ENCODE assay signal across 14 cellular contexts in genomic region chr7:100162874-100163533, GRCh38. TPM values are rescaled to one million over a fixed set of nuclear protein-coding genes. Genes with fewer than 3 reads are reported as not detected.
DNase-seq lines count a peak whose midpoint lies in the region; ATAC-seq and TF ChIP-seq lines count a peak whose summit lies in the region.
"Had no signal": no experiment of that assay in that cellular context is flagged by ENCODE, and none has a peak within 500 bp of the region (broad histone marks: within the 10 kb centered on the region; RNA-seq: fewer than 3 reads in every experiment).

No MANE protein-coding gene starts in this region.

- H3K9me3 ChIP-seq in transverse colon (no peaks in the 10 kb centered on the region), gastrocnemius medialis (no peaks in the 10 kb centered on the region)
- H3K9me3 ChIP-seq: adrenal gland; BLaER1 treated with 17β-estradiol and CSF1 and Interleukin-3, amounts not matched to agents 10 nM and 100 nM had no signal

- no peaks in the 10 kb centered on the region for H3K36me3 Mint-ChIP-seq in activated naive CD8-positive, alpha-beta T cell
- H3K36me3 Mint-ChIP-seq in activated naive CD8-positive, alpha-beta T cell treated with anti-CD3 and anti-CD28 coated beads, Interleukin-2, amount 50 U/mL, for 24 hours (ENCODE audit: low read depth), result no peaks in the 10 kb centered on the region
- no peaks in the 10 kb centered on the region for H3K36me3 Mint-ChIP-seq in chondrocyte (ENCODE audit: low read depth)
- H3K36me3 Mint-ChIP-seq: stimulated activated memory B cell treated with anti-CD40 and anti-IgM and Interleukin-4, amounts not matched to agents 10 μg/mL and 1 μg/mL and 100 μg/mL, for 72 hours had no signal

- no peak overlapping the region for H3K4me3 ChIP-seq in transverse colon
- H3K4me3 ChIP-seq in gastrocnemius medialis, result no peak overlapping the region
- H3K4me3 ChIP-seq: adrenal gland; BLaER1 treated with 17β-estradiol and CSF1 and Interleukin-3, amounts not matched to agents 10 nM and 100 nM had no signal

- intact Hi-C loops in transverse colon (cut with DNase I; ENCODE audit: low total_unique reads), result no loop called here
- intact Hi-C loops in gastrocnemius medialis (cut with DNase I; ENCODE audit: low total_unique reads), result no loop called here

- TF ChIP-seq CTCF in chondrocyte (IDR thresholded peaks at IDR 0.05) (no peak), transverse colon (IDR thresholded peaks at IDR 0.05) (no peak), gastrocnemius medialis (IDR thresholded peaks at IDR 0.05 in 4 of 5, conservative IDR thresholded peaks at IDR 0.05 in 1 of 5) (no peak)

- peak overlapping the region; percentile 66 for H3K4me3 Mint-ChIP-seq in activated naive CD8-positive, alpha-beta T cell
- no peak overlapping the region for H3K4me3 Mint-ChIP-seq in activated naive CD8-positive, alpha-beta T cell treated with anti-CD3 and anti-CD28 coated beads, Interleukin-2, amount 50 U/mL, for 24 hours
- no peak overlapping the region for H3K4me3 Mint-ChIP-seq in chondrocyte (ENCODE audit: unreplicated experiment)
- H3K4me3 Mint-ChIP-seq: nephron; stimulated activated memory B cell treated with anti-CD40 and anti-IgM and Interleukin-4, amounts not matched to agents 10 μg/mL and 1 μg/mL and 100 μg/mL, for 72 hours had no signal

- 20 to 45% methylated on average over 1 to 8 of the region's 8 CpGs for WGBS in transverse colon (ENCODE audit: low coverage in 1 of 2), 2 donors

- H3K27ac ChIP-seq in transverse colon, result peak overlapping the region; percentile 58 to 72 (median 66)
- H3K27ac ChIP-seq in gastrocnemius medialis, result no peak overlapping the region
- H3K27ac ChIP-seq: adrenal gland; BLaER1 treated with 17β-estradiol and CSF1 and Interleukin-3, amounts not matched to agents 10 nM and 100 nM; HL-60 had no signal

- H3K27me3 Mint-ChIP-seq in activated naive CD8-positive, alpha-beta T cell, result no peaks in the 10 kb centered on the region
- H3K27me3 Mint-ChIP-seq in activated naive CD8-positive, alpha-beta T cell treated with anti-CD3 and anti-CD28 coated beads, Interleukin-2, amount 50 U/mL, for 24 hours, result peaks cover 11% of the 10 kb centered on the region
- no peaks in the 10 kb centered on the region for H3K27me3 Mint-ChIP-seq in chondrocyte (ENCODE audit: low read depth)

- H3K4me1 ChIP-seq in transverse colon (peaks cover 10 to 28% (median 20%) of the 10 kb centered on the region in 4 donors), gastrocnemius medialis (peaks cover 0 to 8% of the 10 kb centered on the region in 2 donors)

- no peaks in the 10 kb centered on the region for H3K9me3 Mint-ChIP-seq in activated naive CD8-positive, alpha-beta T cell (ENCODE audit: low read depth)
- no peaks in the 10 kb centered on the region for H3K9me3 Mint-ChIP-seq in activated naive CD8-positive, alpha-beta T cell treated with anti-CD3 and anti-CD28 coated beads, Interleukin-2, amount 50 U/mL, for 24 hours
- H3K9me3 Mint-ChIP-seq in chondrocyte (ENCODE audit: low read depth), result no peaks in the 10 kb centered on the region
- H3K9me3 Mint-ChIP-seq: nephron; stimulated activated memory B cell treated with anti-CD40 and anti-IgM and Interleukin-4, amounts not matched to agents 10 μg/mL and 1 μg/mL and 100 μg/mL, for 72 hours had no signal

- in situ Hi-C loops in transverse colon (cut with MboI; ENCODE audit: low pct_ligation_motif_present in 1 of 4, low pct_unique_long_range_greater_than_20kb in 1 of 4, low sequenced_read_pairs in 3 of 4), result no loop called here
- in situ Hi-C loops in gastrocnemius medialis (cut with MboI; ENCODE audit: low sequenced_read_pairs in 4 of 4), result loop anchor here in 1 of 4 donors (25.0 kb wide), 1 partner anchor 174 kb away; no protein-coding TSS in a partner anchor

- H3K27ac Mint-ChIP-seq in activated naive CD8-positive, alpha-beta T cell, result peak overlapping the region; percentile 92
- H3K27ac Mint-ChIP-seq in activated naive CD8-positive, alpha-beta T cell treated with anti-CD3 and anti-CD28 coated beads, Interleukin-2, amount 50 U/mL, for 24 hours, result no peak overlapping the region
- no peak overlapping the region for H3K27ac Mint-ChIP-seq in chondrocyte (ENCODE audit: unreplicated experiment)
- H3K27ac Mint-ChIP-seq: stimulated activated memory B cell treated with anti-CD40 and anti-IgM and Interleukin-4, amounts not matched to agents 10 μg/mL and 1 μg/mL and 100 μg/mL, for 72 hours had no signal

- ATAC-seq in activated naive CD8-positive, alpha-beta T cell treated with anti-CD3 and anti-CD28 coated beads, Interleukin-2, amount 50 U/mL, for 24 hours, result no peak
- ATAC-seq in gastrocnemius medialis, result no peak
- ATAC-seq: stimulated activated memory B cell treated with anti-CD40 and anti-IgM and Interleukin-4, amounts not matched to agents 10 μg/mL and 1 μg/mL and 100 μg/mL, for 72 hours had no signal

- no peaks in the 10 kb centered on the region for H3K27me3 ChIP-seq in transverse colon
- H3K27me3 ChIP-seq in gastrocnemius medialis, result peaks cover 4 to 14% (median 8%) of the 10 kb centered on the region in 3 donors
- H3K27me3 ChIP-seq: adrenal gland had no signal

- TF ChIP-seq EP300 in transverse colon (IDR thresholded peaks at IDR 0.05; ENCODE audit: low read depth), result no peak

- TF ChIP-seq POLR2A in transverse colon (IDR thresholded peaks at IDR 0.05) (no peak), gastrocnemius medialis (IDR thresholded peaks at IDR 0.05) (no peak)

- no peaks in the 10 kb centered on the region for H3K36me3 ChIP-seq in transverse colon
- H3K36me3 ChIP-seq in gastrocnemius medialis, result no peaks in the 10 kb centered on the region
- H3K36me3 ChIP-seq: adrenal gland; BLaER1 treated with 17β-estradiol and CSF1 and Interleukin-3, amounts not matched to agents 10 nM and 100 nM had no signal

- peaks cover 59% of the 10 kb centered on the region for H3K4me1 Mint-ChIP-seq in activated naive CD8-positive, alpha-beta T cell (ENCODE audit: low read depth)
- peaks cover 47% of the 10 kb centered on the region for H3K4me1 Mint-ChIP-seq in activated naive CD8-positive, alpha-beta T cell treated with anti-CD3 and anti-CD28 coated beads, Interleukin-2, amount 50 U/mL, for 24 hours
- H3K4me1 Mint-ChIP-seq in chondrocyte (ENCODE audit: low read depth), result peaks cover 17% of the 10 kb centered on the region

- DNase-seq in activated naive CD8-positive, alpha-beta T cell treated with anti-CD3 and anti-CD28 coated beads, Interleukin-2, amount 50 U/mL, for 24 hours, result no peak
- peak; percentile 23 for DNase-seq in NCI-H345 (lab: John Stamatoyannopoulos, UW)
- DNase-seq in chondrocyte (ENCODE audit: low spot score), result peak; percentile 49
- DNase-seq in transverse colon, result peak; percentile 80
- DNase-seq in cerebellar nuclear complex (lab: John Stamatoyannopoulos, UW), result no peak
- DNase-seq in NAMALWA (ENCODE audit: low spot score), result no peak
- DNase-seq in gastrocnemius medialis, result no peak
- DNase-seq: adrenal gland, NCI-H1694 had no signal

RNA-seq across cellular contexts. Expression of gene TRAPPC14, which starts 4.5 kb away (rescaled TPM):
- 15.4 to 19.7 TPM (median 16.3 TPM) in 3 replicates for total RNA-seq in chondrocyte
- 100 to 1,000 TPM in 1 of 4 donors, 10 to 100 TPM in 3; 43.5 to 111 (median 51.2) TPM for total RNA-seq in transverse colon
- total RNA-seq in gastrocnemius medialis, result 1 to 10 TPM; 3.0 to 6.1 (median 4.2) TPM

RNA-seq across cellular contexts. Expression of gene GAL3ST4, which starts 5.4 kb away (rescaled TPM):
- 1.8 to 4.9 TPM (median 4.3 TPM) in 3 replicates for total RNA-seq in chondrocyte
- 1 to 10 TPM in 3 of 4 donors, not detected in 1; 2.0 to 5.1 (median 3.8) TPM for total RNA-seq in transverse colon
- total RNA-seq in gastrocnemius medialis, result 1 to 10 TPM in 2 of 4 donors, under 1 TPM in 1, not detected in 1; 0.53 to 1.9 (median 1.6) TPM

RNA-seq across cellular contexts. Expression of gene GPC2, which starts 14.2 kb away (rescaled TPM):
- 6.2 to 7.3 TPM (median 6.7 TPM) in 3 replicates for total RNA-seq in chondrocyte
- total RNA-seq in transverse colon, result 10 to 100 TPM in 2 of 4 donors, 1 to 10 TPM in 1, not detected in 1; 3.5 to 17.2 (median 12.5) TPM
- total RNA-seq in gastrocnemius medialis, result 1 to 10 TPM in 1 of 4 donors, not detected in 3; 4.0 TPM

RNA-seq across cellular contexts. Expression of gene LAMTOR4, which starts 14.3 kb away (rescaled TPM):
- total RNA-seq in chondrocyte (73.2 to 89.4 TPM (median 75.7 TPM) in 3 replicates), transverse colon (100 to 1,000 TPM; 105 to 403 (median 256) TPM), gastrocnemius medialis (100 to 1,000 TPM in 3 of 4 donors, 10 to 100 TPM in 1; 97.6 to 141 (median 127) TPM)

RNA-seq across cellular contexts. Expression of gene STAG3, which starts 14.7 kb away (rescaled TPM):
- total RNA-seq in chondrocyte (0.57 to 1.2 TPM (median 0.64 TPM) in 3 replicates), transverse colon (1 to 10 TPM in 2 of 4 donors, under 1 TPM in 1, not detected in 1; 0.96 to 9.4 (median 2.2) TPM), gastrocnemius medialis (1 to 10 TPM in 1 of 4 donors, under 1 TPM in 1, not detected in 2; 0.13 to 5.5 TPM)

Comparison
In these comparisons a context has a peak if more than half of its experiments do, and no peak if none do; other contexts are left out.
1. DNase-seq: peak in NCI-H345 (single experiment), chondrocyte (single experiment) and transverse colon (single experiment); none in activated naive CD8-positive, alpha-beta T cell treated with anti-CD3 and anti-CD28 coated beads, Interleukin-2, amount 50 U/mL, for 24 hours (single experiment), cerebellar nuclear complex (0 of 2), NAMALWA (single experiment) and gastrocnemius medialis (0 of 2).
2. H3K27ac ChIP-seq: peak in transverse colon (4 of 4); none in gastrocnemius medialis (0 of 4).